25 cellular contexts compared by ENCODE assay signal in genomic region chr11:5489571-5490357, GRCh38. TPM values are rescaled to one million over a fixed set of nuclear protein-coding genes. Genes with fewer than 3 reads are reported as not detected.
A peak's percentile ranks its signal among the peaks of the same experiment; 100 is the strongest.
DNase-seq lines count a peak whose midpoint lies in the region; ATAC-seq and TF ChIP-seq lines count a peak whose summit lies in the region.
"Had no signal": no experiment of that assay in that cellular context is flagged by ENCODE, and none has a peak within 500 bp of the region (broad histone marks: within the 10 kb centered on the region; RNA-seq: fewer than 3 reads in every experiment).

No MANE protein-coding gene starts in this region.

- no peak overlapping the region for H3K56ac ChIP-seq in IMR-90 (ENCODE audit: extremely low read depth, insufficient read depth, low read length)

- H3K36me3 ChIP-seq in IMR-90 (ENCODE audit: control insufficient read depth, insufficient read depth, low read length): no peaks in the 10 kb centered on the region
- H3K36me3 ChIP-seq: BLaER1 treated with 17β-estradiol and CSF1 and Interleukin-3, amounts not matched to agents 10 nM and 100 nM had no signal

- no peak overlapping the region for H3K4me2 ChIP-seq in IMR-90 (ENCODE audit: low read depth, low read length)
- H3K4me2 ChIP-seq: BLaER1 treated with 17β-estradiol and CSF1 and Interleukin-3, amounts not matched to agents 10 nM and 100 nM; KMS-11 had no signal

- no peaks in the 10 kb centered on the region for H3K27me3 ChIP-seq in IMR-90 (ENCODE audit: control insufficient read depth, insufficient read depth, low read length)
- H3K27me3 ChIP-seq: BLaER1 treated with 17β-estradiol and CSF1 and Interleukin-3, amounts not matched to agents 10 nM and 100 nM had no signal

- no peak for TF ChIP-seq POLR2A in IMR-90 (IDR thresholded peaks at IDR 0.05; ENCODE audit: low read depth, low read length)

- H3K9me1 ChIP-seq in IMR-90 (ENCODE audit: insufficient read depth, low read length): no peaks in the 10 kb centered on the region

- H3K36me3 Mint-ChIP-seq in stimulated activated memory B cell treated with anti-CD40 and anti-IgM and Interleukin-4, amounts not matched to agents 10 μg/mL and 1 μg/mL and 100 μg/mL, for 72 hours: no peaks in the 10 kb centered on the region
- H3K36me3 Mint-ChIP-seq: CD4-positive, alpha-beta memory T cell had no signal

- peak; percentile 6 for DNase-seq in GM04503 (ENCODE audit: low read depth)
- peak; percentile 11 for DNase-seq in IMR-90
- DNase-seq in epithelial cell of esophagus (ENCODE audit: low read depth): peak; percentile 20
- DNase-seq in NCI-H2081 (lab: John Stamatoyannopoulos, UW): no peak
- DNase-seq in stimulated activated CD4-positive, alpha-beta T cell treated with anti-CD3 and anti-CD28 coated beads, Interleukin-2, amount 100 ng/mL, for 48 hours: no peak
- DNase-seq: ACHN, Caco-2, DMS 273 treated with DMSO at 0.1 percent for 48 hours, DMS79 treated with DMSO at 0.1 percent for 48 hours, GOT3, MV-4-11, NCI-H1105 treated with DMSO at 0.1 percent for 48 hours, NCI-H2029 treated with DMSO at 0.1 percent for 48 hours, NCI-H446 treated with DMSO at 0.1 percent for 48 hours, NCI-H526 treated with DMSO at 0.1 percent for 48 hours, OCI-M1 had no signal

- no peaks in the 10 kb centered on the region for H3K9me3 Mint-ChIP-seq in stimulated activated memory B cell treated with anti-CD40 and anti-IgM and Interleukin-4, amounts not matched to agents 10 μg/mL and 1 μg/mL and 100 μg/mL, for 72 hours
- H3K9me3 Mint-ChIP-seq: CD4-positive, alpha-beta memory T cell had no signal

- H3K9ac ChIP-seq in IMR-90 (ENCODE audit: low read depth, low read length): no peak overlapping the region
- H3K9ac ChIP-seq: BLaER1 treated with 17β-estradiol and CSF1 and Interleukin-3, amounts not matched to agents 10 nM and 100 nM; KMS-11 had no signal

- H4K8ac ChIP-seq in IMR-90 (ENCODE audit: low read depth in 2 of 2, low read length in 2 of 2): no peak overlapping the region

- H2BK20ac ChIP-seq in IMR-90 (ENCODE audit: low read depth, low read length): no peak overlapping the region

- no peak overlapping the region for H3K4me3 Mint-ChIP-seq in stimulated activated memory B cell treated with anti-CD40 and anti-IgM and Interleukin-4, amounts not matched to agents 10 μg/mL and 1 μg/mL and 100 μg/mL, for 72 hours
- H3K4me3 Mint-ChIP-seq: CD4-positive, alpha-beta memory T cell had no signal

- H3K14ac ChIP-seq in IMR-90 (replicated peaks; ENCODE audit: low read depth, low read length): no peak overlapping the region

- CTCF ChIA-PET in IMR-90 (lab: Yijun Ruan, JAX): no interaction called here

- H2AK5ac ChIP-seq in IMR-90 (ENCODE audit: low read depth, low read length): no peak overlapping the region

- no TSS peak for BruUV-seq in IMR-90 (replicated peaks; lab: Mats Ljungman, UMichigan)

- no peak for ATAC-seq in IMR-90 (ENCODE audit: low read depth)
- no peak for ATAC-seq in GM21619 (IDR thresholded peaks at IDR 0.05; ENCODE audit: unreplicated experiment)
- ATAC-seq in stimulated activated memory B cell treated with anti-CD40 and anti-IgM and Interleukin-4, amounts not matched to agents 10 μg/mL and 1 μg/mL and 100 μg/mL, for 72 hours: no peak
- ATAC-seq: HepG2, Right ventricle myocardium inferior had no signal

- POLR2A ChIA-PET in IMR-90 (lab: Charles Lee; ENCODE audit: unreplicated experiment): no interaction called here

- no peak overlapping the region for H3K4ac ChIP-seq in IMR-90 (ENCODE audit: low read depth, low read length)

- no peaks in the 10 kb centered on the region for H4K20me1 ChIP-seq in IMR-90 (ENCODE audit: insufficient read depth, low read length)
- H4K20me1 ChIP-seq: BLaER1 treated with 17β-estradiol and CSF1 and Interleukin-3, amounts not matched to agents 10 nM and 100 nM had no signal

- no peaks in the 10 kb centered on the region for H3K4me1 ChIP-seq in IMR-90 (ENCODE audit: control insufficient read depth, insufficient read depth, low read length)
- H3K4me1 ChIP-seq: BLaER1 treated with 17β-estradiol and CSF1 and Interleukin-3, amounts not matched to agents 10 nM and 100 nM; Caco-2 had no signal

- in situ Hi-C loops in IMR-90 (cut with MboI; ENCODE audit: low sequenced_read_pairs): no loop called here

- TF ChIP-seq CTCF in IMR-90 (conservative IDR thresholded peaks at IDR 0.05; ENCODE audit: low read depth, low read length) (no peak), epithelial cell of esophagus (IDR thresholded peaks at IDR 0.05; ENCODE audit: insufficient read depth, low read depth, low read length, missing control alignments) (no peak)

- intact Hi-C loops in IMR-90 (cut with micrococcal nuclease): no loop called here

- no peaks in the 10 kb centered on the region for H3K79me1 ChIP-seq in IMR-90 (ENCODE audit: low read depth in 1 of 2, low read length in 2 of 2)

- no peak overlapping the region for H2BK5ac ChIP-seq in IMR-90 (ENCODE audit: low read depth, low read length, poor library complexity, severe bottlenecking)

- TF ChIP-seq RAD21 in IMR-90 (IDR thresholded peaks at IDR 0.05; ENCODE audit: low read length): no peak

- no peak overlapping the region for H2AK9ac ChIP-seq in IMR-90 (replicated peaks; ENCODE audit: low read depth, low read length, poor library complexity)

- H3K27ac ChIP-seq in IMR-90 (ENCODE audit: insufficient read depth, low read length): no peak overlapping the region
- H3K27ac ChIP-seq: BLaER1 treated with 17β-estradiol and CSF1 and Interleukin-3, amounts not matched to agents 10 nM and 100 nM; KMS-11 had no signal

- no peak overlapping the region for H3K18ac ChIP-seq in IMR-90 (ENCODE audit: low read depth, low read length)

- no peak overlapping the region for H3K27ac Mint-ChIP-seq in stimulated activated memory B cell treated with anti-CD40 and anti-IgM and Interleukin-4, amounts not matched to agents 10 μg/mL and 1 μg/mL and 100 μg/mL, for 72 hours
- H3K27ac Mint-ChIP-seq: CD4-positive, alpha-beta memory T cell had no signal

- no peak overlapping the region for H2AFZ ChIP-seq in IMR-90 (replicated peaks; ENCODE audit: low read length, poor library complexity)

- no CpG with 5 or more reads among the region's 5 CpGs for WGBS in IMR-90 (ENCODE audit: extremely low coverage in 2 of 2, insufficient read length in 1 of 2), 2 experiments

- no peak overlapping the region for H3K4me3 ChIP-seq in IMR-90 (ENCODE audit: insufficient read depth, low read depth, low read length)
- no peak overlapping the region for H3K4me3 ChIP-seq in epithelial cell of esophagus (ENCODE audit: low read length)
- H3K4me3 ChIP-seq: BLaER1 treated with 17β-estradiol and CSF1 and Interleukin-3, amounts not matched to agents 10 nM and 100 nM had no signal

- no peak overlapping the region for H4K5ac ChIP-seq in IMR-90 (ENCODE audit: low read depth, low read length)

- H3K23ac ChIP-seq in IMR-90 (ENCODE audit: low read depth, low read length): no peak overlapping the region

- dilution Hi-C loops in IMR-90 (cut with HindIII; ENCODE audit: low sequenced_read_pairs, unreplicated experiment): no loop called here

- no peak overlapping the region for H2BK120ac ChIP-seq in IMR-90 (ENCODE audit: low read depth, low read length)

- no peaks in the 10 kb centered on the region for H3K27me3 Mint-ChIP-seq in stimulated activated memory B cell treated with anti-CD40 and anti-IgM and Interleukin-4, amounts not matched to agents 10 μg/mL and 1 μg/mL and 100 μg/mL, for 72 hours

- no peaks in the 10 kb centered on the region for H3K9me3 ChIP-seq in IMR-90 (ENCODE audit: control insufficient read depth, insufficient read depth, low read length)
- H3K9me3 ChIP-seq: BLaER1 treated with 17β-estradiol and CSF1 and Interleukin-3, amounts not matched to agents 10 nM and 100 nM; Caco-2 had no signal

- H2BK15ac ChIP-seq in IMR-90 (ENCODE audit: low read depth, low read length): no peak overlapping the region

- H4K91ac ChIP-seq in IMR-90 (ENCODE audit: insufficient read depth, low read depth, low read length): no peak overlapping the region

- H3K4me1 Mint-ChIP-seq in stimulated activated memory B cell treated with anti-CD40 and anti-IgM and Interleukin-4, amounts not matched to agents 10 μg/mL and 1 μg/mL and 100 μg/mL, for 72 hours: peaks cover 6% of the 10 kb centered on the region
- H3K4me1 Mint-ChIP-seq: CD4-positive, alpha-beta memory T cell had no signal

TF ChIP-seq in IMR-90, 13 proteins besides CTCF, POLR2A, EP300 and RAD21 (continues in another document):
- TF ChIP-seq MAZ (IDR thresholded peaks at IDR 0.05; ENCODE audit: borderline replicate concordance, low read depth, low read length) (no peak), RCOR1 (IDR thresholded peaks at IDR 0.05; ENCODE audit: insufficient replicate concordance, low read length) (no peak), RFX5 (IDR thresholded peaks at IDR 0.05; ENCODE audit: low read depth, low read length) (no peak)

RNA-seq across cellular contexts. Expression of gene OR52D1, which starts 1.3 kb away (rescaled TPM):
- not detected in 2 replicates for total RNA-seq in IMR-90 (2012; rRNA removed)
- polyA plus RNA-seq in IMR-90 (2012; rRNA removed): not detected in 2 replicates
- polyA plus RNA-seq in IMR-90 (2012; cell fraction: cytosol; rRNA removed): not detected in 2 replicates
- not detected in 2 replicates for polyA plus RNA-seq in IMR-90 (2012; cell fraction: nucleus; rRNA removed; ENCODE audit: low replicate concordance)
- total RNA-seq: Caco-2; CD4-positive, alpha-beta memory T cell; G401; HepG2; Right ventricle myocardium inferior; SK-MEL-5 had no signal
- polyA plus RNA-seq: CD4-positive, alpha-beta memory T cell; HepG2 had no signal

RNA-seq across cellular contexts. Expression of gene UBQLN3, which starts 20.0 kb away (rescaled TPM):
- total RNA-seq in IMR-90 (2012; rRNA removed): not detected in 2 replicates
- polyA plus RNA-seq in IMR-90 (2012; rRNA removed): not detected in 2 replicates
- not detected in 2 replicates for polyA plus RNA-seq in IMR-90 (2012; cell fraction: cytosol; rRNA removed)
- polyA plus RNA-seq in IMR-90 (2012; cell fraction: nucleus; rRNA removed; ENCODE audit: low replicate concordance): not detected in 2 replicates
- total RNA-seq: Caco-2; CD4-positive, alpha-beta memory T cell; G401; HepG2; Right ventricle myocardium inferior; SK-MEL-5 had no signal
- polyA plus RNA-seq: CD4-positive, alpha-beta memory T cell had no signal

RNA-seq across cellular contexts. Expression of gene UBQLNL, which starts 26.7 kb away (rescaled TPM):
- 0.18 TPM in 1 of 2 replicates, not detected in the other for total RNA-seq in IMR-90 (2012; rRNA removed)
- 0.47 and 0.48 TPM in 2 replicates for polyA plus RNA-seq in IMR-90 (2012; rRNA removed)
- polyA plus RNA-seq in IMR-90 (2012; cell fraction: cytosol; rRNA removed): 0.05 and 0.13 TPM in 2 replicates
- 3.4 and 6.1 TPM in 2 replicates for polyA plus RNA-seq in IMR-90 (2012; cell fraction: nucleus; rRNA removed; ENCODE audit: low replicate concordance)
- total RNA-seq: Caco-2, G401, HepG2, SK-MEL-5 had no signal
- polyA plus RNA-seq: CD4-positive, alpha-beta memory T cell had no signal

RNA-seq across cellular contexts. Expression of gene OR51I2, which starts 40.6 kb away (rescaled TPM):
- total RNA-seq in IMR-90 (2012; rRNA removed): not detected in 2 replicates
- not detected in 2 replicates for polyA plus RNA-seq in IMR-90 (2012; rRNA removed)
- polyA plus RNA-seq in IMR-90 (2012; cell fraction: cytosol; rRNA removed): not detected in 2 replicates
- not detected in 2 replicates for polyA plus RNA-seq in IMR-90 (2012; cell fraction: nucleus; rRNA removed; ENCODE audit: low replicate concordance)
- total RNA-seq: Caco-2; CD4-positive, alpha-beta memory T cell; G401; HepG2; Right ventricle myocardium inferior; SK-MEL-5 had no signal
- polyA plus RNA-seq: CD4-positive, alpha-beta memory T cell; HepG2 had no signal

RNA-seq across cellular contexts. Expression of gene OR51I1, which starts 48.5 kb away (rescaled TPM):
- total RNA-seq in IMR-90 (2012; rRNA removed): not detected in 2 replicates
- polyA plus RNA-seq in IMR-90 (2012; rRNA removed): not detected in 2 replicates
- polyA plus RNA-seq in IMR-90 (2012; cell fraction: cytosol; rRNA removed): not detected in 2 replicates
- polyA plus RNA-seq in IMR-90 (2012; cell fraction: nucleus; rRNA removed; ENCODE audit: low replicate concordance): 0.11 TPM in 1 of 2 replicates, not detected in the other
- total RNA-seq: Caco-2; CD4-positive, alpha-beta memory T cell; G401; HepG2; Right ventricle myocardium inferior had no signal
- polyA plus RNA-seq: CD4-positive, alpha-beta memory T cell had no signal

Comparison
In these comparisons a context has a peak if more than half of its experiments do, and no peak if none do; other contexts are left out.
1. DNase-seq: peak in GM04503 (single experiment), IMR-90 (single experiment) and epithelial cell of esophagus (single experiment); none in NCI-H2081 (0 of 2) and stimulated activated CD4-positive, alpha-beta T cell treated with anti-CD3 and anti-CD28 coated beads, Interleukin-2, amount 100 ng/mL, for 48 hours (0 of 2).